ENCODE assay signal across 1 cellular context in genomic region chr16:20774703-20775362, GRCh38.
TF ChIP-seq lines count a peak whose summit lies in the region.

No MANE protein-coding gene starts in this region.

TF ChIP-seq in H1, 55 proteins besides CTCF, POLR2A, EP300 and RAD21:
- TF ChIP-seq CREB1 (IDR thresholded peaks at IDR 0.05) (peak; percentile 36; the same call in 1 of the 2 replicates), YY1 (IDR thresholded peaks at IDR 0.05; ENCODE audit: low read depth, low read length) (peak; percentile 43; the same call in 1 of the 2 replicates), ZNF274 (IDR thresholded peaks at IDR 0.05; ENCODE audit: borderline replicate concordance, extremely low read depth, low read length) (no peak), TBP (IDR thresholded peaks at IDR 0.05; ENCODE audit: low read depth, low read length) (no peak), MAX (IDR thresholded peaks at IDR 0.05) (peak; percentile 71), NRF1 (IDR thresholded peaks at IDR 0.05; ENCODE audit: low read depth, low read length) (no peak), SRF (IDR thresholded peaks at IDR 0.05; ENCODE audit: low read depth, low read length) (no peak), MAFK (IDR thresholded peaks at IDR 0.05; ENCODE audit: low read depth, low read length) (no peak), ATF3 (IDR thresholded peaks at IDR 0.05; ENCODE audit: insufficient read depth, low read depth, low read length) (no peak)
